ENCODE assay signal across 2 cellular contexts in genomic region chr11:102184269-102184987, GRCh38.
TF ChIP-seq lines count a peak whose summit lies in the region.

No MANE protein-coding gene starts in this region.

TF ChIP-seq in SK-N-SH treated with all-trans-retinoic acid at 6 μM for 48 hours, 23 proteins besides CTCF, POLR2A, EP300 and RAD21:
- TF ChIP-seq CSDC2 (CRISPR knock-in tag; IDR thresholded peaks at IDR 0.05), result no peak
- TF ChIP-seq ISL1 (CRISPR knock-in tag; IDR thresholded peaks at IDR 0.05), result no peak
- no peak for TF ChIP-seq SNAI2 (CRISPR knock-in tag; IDR thresholded peaks at IDR 0.05)
- no peak for TF ChIP-seq ZFP3 (CRISPR knock-in tag; IDR thresholded peaks at IDR 0.05)
- TF ChIP-seq, protein P1, sequence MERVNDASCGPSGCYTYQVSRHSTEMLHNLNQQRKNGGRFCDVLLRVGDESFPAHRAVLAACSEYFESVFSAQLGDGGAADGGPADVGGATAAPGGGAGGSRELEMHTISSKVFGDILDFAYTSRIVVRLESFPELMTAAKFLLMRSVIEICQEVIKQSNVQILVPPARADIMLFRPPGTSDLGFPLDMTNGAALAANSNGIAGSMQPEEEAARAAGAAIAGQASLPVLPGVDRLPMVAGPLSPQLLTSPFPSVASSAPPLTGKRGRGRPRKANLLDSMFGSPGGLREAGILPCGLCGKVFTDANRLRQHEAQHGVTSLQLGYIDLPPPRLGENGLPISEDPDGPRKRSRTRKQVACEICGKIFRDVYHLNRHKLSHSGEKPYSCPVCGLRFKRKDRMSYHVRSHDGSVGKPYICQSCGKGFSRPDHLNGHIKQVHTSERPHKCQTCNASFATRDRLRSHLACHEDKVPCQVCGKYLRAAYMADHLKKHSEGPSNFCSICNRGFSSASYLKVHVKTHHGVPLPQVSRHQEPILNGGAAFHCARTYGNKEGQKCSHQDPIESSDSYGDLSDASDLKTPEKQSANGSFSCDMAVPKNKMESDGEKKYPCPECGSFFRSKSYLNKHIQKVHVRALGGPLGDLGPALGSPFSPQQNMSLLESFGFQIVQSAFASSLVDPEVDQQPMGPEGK (CRISPR knock-in tag; IDR thresholded peaks at IDR 0.05; ENCODE audit: borderline replicate concordance), result no peak
- no peak for TF ChIP-seq OSR1 (CRISPR knock-in tag; IDR thresholded peaks at IDR 0.05)
- TF ChIP-seq ZNF70 (CRISPR knock-in tag; IDR thresholded peaks at IDR 0.05), result no peak
- no peak for TF ChIP-seq TCF4 (CRISPR knock-in tag; IDR thresholded peaks at IDR 0.05; ENCODE audit: borderline replicate concordance)
- no peak for TF ChIP-seq ZC3H10 (CRISPR knock-in tag; IDR thresholded peaks at IDR 0.05)
- no peak for TF ChIP-seq GLIS3 (CRISPR knock-in tag; IDR thresholded peaks at IDR 0.05)
- no peak for TF ChIP-seq PPARA (CRISPR knock-in tag; IDR thresholded peaks at IDR 0.05; ENCODE audit: borderline replicate concordance)
- no peak for TF ChIP-seq RARB (CRISPR knock-in tag; IDR thresholded peaks at IDR 0.05)
- TF ChIP-seq TSHZ2 (CRISPR knock-in tag; IDR thresholded peaks at IDR 0.05), result no peak
TF ChIP-seq in SK-N-SH treated with all-trans-retinoic acid at 6 μM for 48 hours: peak in this region for 0.

TF ChIP-seq in SK-N-SH, 30 proteins besides CTCF, POLR2A, EP300 and RAD21:
- TF ChIP-seq RXRA (IDR thresholded peaks at IDR 0.05; ENCODE audit: borderline replicate concordance, low read depth) (no peak), GABPA (IDR thresholded peaks at IDR 0.05; ENCODE audit: low read depth) (no peak), NRF1 (IDR thresholded peaks at IDR 0.05; ENCODE audit: low read depth, low read length) (no peak), NFIC (IDR thresholded peaks at IDR 0.05; ENCODE audit: borderline replicate concordance) (no peak), IRF3 (IDR thresholded peaks at IDR 0.05; ENCODE audit: low read depth, low read length) (no peak), TCF12 (IDR thresholded peaks at IDR 0.05) (no peak), USF2 (IDR thresholded peaks at IDR 0.05; ENCODE audit: borderline replicate concordance, low read depth, low read length) (no peak), CHD2 (IDR thresholded peaks at IDR 0.05; ENCODE audit: low read length, partially characterized antibody) (no peak), FOSL2 (IDR thresholded peaks at IDR 0.05; ENCODE audit: borderline replicate concordance, low read depth) (no peak), JUND (IDR thresholded peaks at IDR 0.05) (no peak), POLR2AphosphoS5 (IDR thresholded peaks at IDR 0.05; ENCODE audit: low read depth, low read length) (no peak)
- TF ChIP-seq, protein P2, sequence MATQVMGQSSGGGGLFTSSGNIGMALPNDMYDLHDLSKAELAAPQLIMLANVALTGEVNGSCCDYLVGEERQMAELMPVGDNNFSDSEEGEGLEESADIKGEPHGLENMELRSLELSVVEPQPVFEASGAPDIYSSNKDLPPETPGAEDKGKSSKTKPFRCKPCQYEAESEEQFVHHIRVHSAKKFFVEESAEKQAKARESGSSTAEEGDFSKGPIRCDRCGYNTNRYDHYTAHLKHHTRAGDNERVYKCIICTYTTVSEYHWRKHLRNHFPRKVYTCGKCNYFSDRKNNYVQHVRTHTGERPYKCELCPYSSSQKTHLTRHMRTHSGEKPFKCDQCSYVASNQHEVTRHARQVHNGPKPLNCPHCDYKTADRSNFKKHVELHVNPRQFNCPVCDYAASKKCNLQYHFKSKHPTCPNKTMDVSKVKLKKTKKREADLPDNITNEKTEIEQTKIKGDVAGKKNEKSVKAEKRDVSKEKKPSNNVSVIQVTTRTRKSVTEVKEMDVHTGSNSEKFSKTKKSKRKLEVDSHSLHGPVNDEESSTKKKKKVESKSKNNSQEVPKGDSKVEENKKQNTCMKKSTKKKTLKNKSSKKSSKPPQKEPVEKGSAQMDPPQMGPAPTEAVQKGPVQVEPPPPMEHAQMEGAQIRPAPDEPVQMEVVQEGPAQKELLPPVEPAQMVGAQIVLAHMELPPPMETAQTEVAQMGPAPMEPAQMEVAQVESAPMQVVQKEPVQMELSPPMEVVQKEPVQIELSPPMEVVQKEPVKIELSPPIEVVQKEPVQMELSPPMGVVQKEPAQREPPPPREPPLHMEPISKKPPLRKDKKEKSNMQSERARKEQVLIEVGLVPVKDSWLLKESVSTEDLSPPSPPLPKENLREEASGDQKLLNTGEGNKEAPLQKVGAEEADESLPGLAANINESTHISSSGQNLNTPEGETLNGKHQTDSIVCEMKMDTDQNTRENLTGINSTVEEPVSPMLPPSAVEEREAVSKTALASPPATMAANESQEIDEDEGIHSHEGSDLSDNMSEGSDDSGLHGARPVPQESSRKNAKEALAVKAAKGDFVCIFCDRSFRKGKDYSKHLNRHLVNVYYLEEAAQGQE (IDR thresholded peaks at IDR 0.05; ENCODE audit: low read depth, low read length), result no peak
- TF ChIP-seq, protein P3, sequence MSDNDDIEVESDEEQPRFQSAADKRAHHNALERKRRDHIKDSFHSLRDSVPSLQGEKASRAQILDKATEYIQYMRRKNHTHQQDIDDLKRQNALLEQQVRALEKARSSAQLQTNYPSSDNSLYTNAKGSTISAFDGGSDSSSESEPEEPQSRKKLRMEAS (IDR thresholded peaks at IDR 0.05; ENCODE audit: low read depth), result no peak
- TF ChIP-seq, protein P4, sequence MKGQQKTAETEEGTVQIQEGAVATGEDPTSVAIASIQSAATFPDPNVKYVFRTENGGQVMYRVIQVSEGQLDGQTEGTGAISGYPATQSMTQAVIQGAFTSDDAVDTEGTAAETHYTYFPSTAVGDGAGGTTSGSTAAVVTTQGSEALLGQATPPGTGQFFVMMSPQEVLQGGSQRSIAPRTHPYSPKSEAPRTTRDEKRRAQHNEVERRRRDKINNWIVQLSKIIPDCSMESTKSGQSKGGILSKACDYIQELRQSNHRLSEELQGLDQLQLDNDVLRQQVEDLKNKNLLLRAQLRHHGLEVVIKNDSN (IDR thresholded peaks at IDR 0.05; ENCODE audit: borderline replicate concordance, low read depth), result no peak
- TF ChIP-seq, protein P5, sequence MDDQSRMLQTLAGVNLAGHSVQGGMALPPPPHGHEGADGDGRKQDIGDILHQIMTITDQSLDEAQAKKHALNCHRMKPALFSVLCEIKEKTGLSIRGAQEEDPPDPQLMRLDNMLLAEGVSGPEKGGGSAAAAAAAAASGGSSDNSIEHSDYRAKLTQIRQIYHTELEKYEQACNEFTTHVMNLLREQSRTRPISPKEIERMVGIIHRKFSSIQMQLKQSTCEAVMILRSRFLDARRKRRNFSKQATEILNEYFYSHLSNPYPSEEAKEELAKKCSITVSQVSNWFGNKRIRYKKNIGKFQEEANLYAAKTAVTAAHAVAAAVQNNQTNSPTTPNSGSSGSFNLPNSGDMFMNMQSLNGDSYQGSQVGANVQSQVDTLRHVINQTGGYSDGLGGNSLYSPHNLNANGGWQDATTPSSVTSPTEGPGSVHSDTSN (IDR thresholded peaks at IDR 0.05), result no peak
TF ChIP-seq in SK-N-SH: peak in this region for 0.
